Comparison of ENCODE assay signal across 34 cellular contexts in the genomic region with DNA sequence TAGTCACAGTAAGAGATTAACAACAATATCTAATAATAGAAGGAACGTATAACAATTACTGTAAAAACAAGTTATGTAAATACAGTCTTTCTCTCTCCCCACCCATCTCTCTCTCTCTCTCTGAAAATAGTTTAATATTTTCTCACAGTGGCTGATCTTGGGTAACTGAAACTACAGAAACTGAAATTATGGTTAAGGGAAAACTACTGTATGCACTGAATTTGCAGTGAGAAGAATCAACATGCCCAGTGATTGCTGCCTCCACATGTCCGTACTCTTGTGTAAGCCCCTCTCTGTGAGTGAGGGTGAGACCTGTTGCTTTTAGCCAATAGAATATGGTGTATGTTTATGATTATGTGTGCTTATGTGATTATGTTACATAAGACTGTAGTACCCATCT. TPM values are rescaled to one million over a fixed set of nuclear protein-coding genes. Genes with fewer than 3 reads are reported as not detected.
"Had no signal": no experiment of that assay in that cellular context is flagged by ENCODE, and none has a peak within 500 bp of the region (broad histone marks: within the 10 kb centered on the region; RNA-seq: fewer than 3 reads in every experiment).

No MANE protein-coding gene starts in this region.

- H3K36me3 ChIP-seq: Peyer's patch, SJSA1 had no signal

- H3K27me3 ChIP-seq: Peyer's patch, SJSA1 had no signal

- DNase-seq: Karpas-422, KG1, NCI-H1048, NCI-H1092 treated with DMSO at 0.1 percent for 48 hours, NCI-H1105 treated with DMSO at 0.1 percent for 48 hours, NCI-H1417, NCI-H1436, NCI-H146, NCI-H1694, NCI-H187, NCI-H1930, NCI-H2029 treated with DMSO at 0.1 percent for 48 hours, NCI-H2081 treated with DMSO at 0.1 percent for 48 hours, NCI-H2107, NCI-H2171, NCI-H226, NCI-H446 treated with DMSO at 0.1 percent for 48 hours, NCI-H510A, NCI-H524, NCI-H526, NCI-H69, NCI-H748 treated with DMSO at 0.1 percent for 48 hours, NCI-H82, OCI-M1, PC-3, Peyer's patch, Right ventricle myocardium superior, RPMI8226, SHP77 treated with DMSO at 0.1 percent for 48 hours, SK-N-SH, SW 1271 had no signal

- H3K4me3 ChIP-seq: Peyer's patch, SJSA1 had no signal

- H3K9ac ChIP-seq: SK-N-SH had no signal

- ATAC-seq: PC-3 had no signal

- H3K9me2 ChIP-seq: SK-N-SH had no signal

- H3K4me1 ChIP-seq: Peyer's patch, SJSA1 had no signal

- H3K4me2 ChIP-seq: SK-N-SH had no signal

- H3K9me3 ChIP-seq: Peyer's patch, SJSA1, SK-N-SH had no signal

- H3K27ac ChIP-seq: Peyer's patch, SJSA1 had no signal

RNA-seq across cellular contexts. Expression of a gene that starts 1.6 kb away (rescaled TPM):
- total RNA-seq: LHCN-M2, MCF 10A, PC-3, Peyer's patch, Right ventricle myocardium superior, SJSA1 had no signal

RNA-seq across cellular contexts. Expression of a gene that starts 4.1 kb away (rescaled TPM):
- total RNA-seq: LHCN-M2, MCF 10A, PC-3, Peyer's patch, Right ventricle myocardium superior, SJSA1 had no signal

RNA-seq across cellular contexts. Expression of a gene that starts 8.3 kb away (rescaled TPM):
- total RNA-seq: LHCN-M2, MCF 10A, PC-3, Peyer's patch, Right ventricle myocardium superior, SJSA1 had no signal

RNA-seq across cellular contexts. Expression of a gene that starts 11.2 kb away (rescaled TPM):
- total RNA-seq: LHCN-M2, MCF 10A, PC-3, Peyer's patch, Right ventricle myocardium superior, SJSA1 had no signal

RNA-seq across cellular contexts. Expression of a gene that starts 13.4 kb away (rescaled TPM):
- total RNA-seq: LHCN-M2, MCF 10A, PC-3, Peyer's patch, Right ventricle myocardium superior, SJSA1 had no signal
